ENCODE assay signal across 18 cellular contexts in genomic region chr9:95924955-95925354, GRCh38.
"Had no signal": no experiment of that assay in that cellular context is flagged by ENCODE, and none has a peak within 500 bp of the region (broad histone marks: within the 10 kb centered on the region; RNA-seq: fewer than 3 reads in every experiment).

No MANE protein-coding gene starts in this region.

- H3K4me3 ChIP-seq: esophagus squamous epithelium, gastroesophageal sphincter, lung, right atrium auricular region, smooth muscle cell, upper lobe of left lung, uterus had no signal

- H3K27me3 Mint-ChIP-seq: dendritic cell treated with granulocyte-macrophage colony-stimulating factor and Interleukin-4, amounts not matched to agents 40 ng/mL and 50 ng/mL, for 4 days; effector memory CD8-positive, alpha-beta T cell; naive thymus-derived CD8-positive, alpha-beta T cell had no signal

- H3K9me3 Mint-ChIP-seq: dendritic cell treated with granulocyte-macrophage colony-stimulating factor and Interleukin-4, amounts not matched to agents 40 ng/mL and 50 ng/mL, for 4 days; effector memory CD8-positive, alpha-beta T cell; naive thymus-derived CD8-positive, alpha-beta T cell had no signal

- H3K4me1 ChIP-seq: esophagus squamous epithelium, gastroesophageal sphincter, right atrium auricular region, upper lobe of left lung, uterus had no signal

- ATAC-seq: effector memory CD8-positive, alpha-beta T cell; gastroesophageal sphincter; left cardiac atrium; left ventricle myocardium superior; naive thymus-derived CD8-positive, alpha-beta T cell had no signal

- H3K27me3 ChIP-seq: esophagus squamous epithelium, gastroesophageal sphincter, right atrium auricular region, upper lobe of left lung, uterus had no signal

- H3K9me3 ChIP-seq: esophagus squamous epithelium, gastroesophageal sphincter, right atrium auricular region, upper lobe of left lung, uterus had no signal

- H3K4me3 Mint-ChIP-seq: dendritic cell treated with granulocyte-macrophage colony-stimulating factor and Interleukin-4, amounts not matched to agents 40 ng/mL and 50 ng/mL, for 4 days; effector memory CD8-positive, alpha-beta T cell; naive thymus-derived CD8-positive, alpha-beta T cell had no signal

- H3K27ac Mint-ChIP-seq: dendritic cell treated with granulocyte-macrophage colony-stimulating factor and Interleukin-4, amounts not matched to agents 40 ng/mL and 50 ng/mL, for 4 days; effector memory CD8-positive, alpha-beta T cell; naive thymus-derived CD8-positive, alpha-beta T cell had no signal

- H3K27ac ChIP-seq: esophagus squamous epithelium, gastroesophageal sphincter, right atrium auricular region, upper lobe of left lung, uterus had no signal

- DNase-seq: effector memory CD8-positive, alpha-beta T cell; esophagus squamous epithelium; foreskin fibroblast; kidney; left cardiac atrium; left ventricle myocardium superior; mesenchymal stem cell; naive thymus-derived CD8-positive, alpha-beta T cell; posterior cingulate gyrus; stimulated activated CD4-positive, alpha-beta T cell treated with anti-CD3 and anti-CD28 coated beads, Interleukin-2, amount 100 ng/mL, for 48 hours; stimulated activated naive CD4-positive, alpha-beta T cell treated with Interleukin-2 at 50 U/mL for 16 hours; upper lobe of left lung; uterus had no signal

- H3K4me2 ChIP-seq: smooth muscle cell had no signal
